Comparison of ENCODE assay signal across 8 cellular contexts in genomic region chr12:117098361-117099217, GRCh38. TPM values are rescaled to one million over a fixed set of nuclear protein-coding genes. Genes with fewer than 3 reads are reported as not detected.
DNase-seq lines count a peak whose midpoint lies in the region; ATAC-seq, FAIRE-seq and TF ChIP-seq lines count a peak whose summit lies in the region.

No MANE protein-coding gene starts in this region.

- H3K36me3 ChIP-seq in GM23338 (ENCODE audit: insufficient read depth), result no peaks in the 10 kb centered on the region

- no peaks in the 10 kb centered on the region; the same call in 1 of the 2 replicates for H4K20me1 ChIP-seq in GM23338 (replicated peaks; ENCODE audit: insufficient read depth)

- no peaks in the 10 kb centered on the region for H3K79me2 ChIP-seq in GM23338 (replicated peaks; ENCODE audit: insufficient read depth)

- peak overlapping the region; percentile 88 for H3K4me2 ChIP-seq in GM23338

- peaks cover 28% of the 10 kb centered on the region for H3K27me3 ChIP-seq in GM23338 (ENCODE audit: insufficient read depth)

- no peak for TF ChIP-seq POLR2A in GM12892 (IDR thresholded peaks at IDR 0.05; ENCODE audit: low read depth, low read length)

- no peak for TF ChIP-seq CTCF in GM23338 (conservative IDR thresholded peaks at IDR 0.05; ENCODE audit: low read depth in 2 of 2)

- H3K36me3 Mint-ChIP-seq in GM23338 (ENCODE audit: low read depth), result peaks cover 2% of the 10 kb centered on the region; the same call in 1 of the 3 replicates
- H3K36me3 Mint-ChIP-seq in activated naive CD8-positive, alpha-beta T cell treated with anti-CD3 and anti-CD28 coated beads for 36 hours, result no peaks in the 10 kb centered on the region
- H3K36me3 Mint-ChIP-seq in stimulated activated memory B cell treated with anti-CD40 and anti-IgM and Interleukin-4, amounts not matched to agents 10 μg/mL and 1 μg/mL and 100 μg/mL, for 72 hours, result peaks cover 4% of the 10 kb centered on the region

- H3F3A ChIP-seq in GM23338 (replicated peaks; ENCODE audit: low read depth), result 0 out of 2 replicates have a peak, but pooled peaks cover 2% of the 10 kb centered on the region

- peaks cover 25% of the 10 kb centered on the region for H3K27me3 Mint-ChIP-seq in GM23338 (ENCODE audit: insufficient read depth, low read depth, poor library complexity)
- H3K27me3 Mint-ChIP-seq in activated naive CD8-positive, alpha-beta T cell treated with anti-CD3 and anti-CD28 coated beads for 36 hours, result peaks cover 24% of the 10 kb centered on the region
- no peaks in the 10 kb centered on the region for H3K27me3 Mint-ChIP-seq in stimulated activated memory B cell treated with anti-CD40 and anti-IgM and Interleukin-4, amounts not matched to agents 10 μg/mL and 1 μg/mL and 100 μg/mL, for 72 hours

- peaks cover 12% of the 10 kb centered on the region for H3K4me1 Mint-ChIP-seq in GM23338
- peaks cover 6% of the 10 kb centered on the region for H3K4me1 Mint-ChIP-seq in activated naive CD8-positive, alpha-beta T cell treated with anti-CD3 and anti-CD28 coated beads for 36 hours
- H3K4me1 Mint-ChIP-seq in stimulated activated memory B cell treated with anti-CD40 and anti-IgM and Interleukin-4, amounts not matched to agents 10 μg/mL and 1 μg/mL and 100 μg/mL, for 72 hours, result peaks cover 33% of the 10 kb centered on the region

- no peaks in the 10 kb centered on the region for H3K9me3 Mint-ChIP-seq in GM23338
- no peaks in the 10 kb centered on the region for H3K9me3 Mint-ChIP-seq in activated naive CD8-positive, alpha-beta T cell treated with anti-CD3 and anti-CD28 coated beads for 36 hours
- no peaks in the 10 kb centered on the region for H3K9me3 Mint-ChIP-seq in stimulated activated memory B cell treated with anti-CD40 and anti-IgM and Interleukin-4, amounts not matched to agents 10 μg/mL and 1 μg/mL and 100 μg/mL, for 72 hours

- no peak overlapping the region for H3K27ac ChIP-seq in GM23338 (ENCODE audit: low read depth)

- no peaks in the 10 kb centered on the region; the same call in 1 of the 2 replicates for H3K4me1 ChIP-seq in GM23338 (ENCODE audit: insufficient read depth)

- ATAC-seq in GM23338, result peak; percentile 66
- peak; percentile 53 for ATAC-seq in stimulated activated memory B cell treated with anti-CD40 and anti-IgM and Interleukin-4, amounts not matched to agents 10 μg/mL and 1 μg/mL and 100 μg/mL, for 72 hours

- H2AFZ ChIP-seq in GM23338, result peak overlapping the region; percentile 97

- FAIRE-seq in GM12892 (lab: Jason Lieb, UNC), result peak; percentile 30

- H3K9me2 ChIP-seq in GM23338 (ENCODE audit: insufficient read depth), result no peaks in the 10 kb centered on the region

- H3K4me3 ChIP-seq in GM23338, result peak overlapping the region; percentile 80

- no peak overlapping the region for H3K27ac Mint-ChIP-seq in GM23338
- H3K27ac Mint-ChIP-seq in activated naive CD8-positive, alpha-beta T cell treated with anti-CD3 and anti-CD28 coated beads for 36 hours, result no peak overlapping the region
- H3K27ac Mint-ChIP-seq in stimulated activated memory B cell treated with anti-CD40 and anti-IgM and Interleukin-4, amounts not matched to agents 10 μg/mL and 1 μg/mL and 100 μg/mL, for 72 hours, result peak overlapping the region; percentile 83

- peak overlapping the region; percentile 70 for H3K4me3 Mint-ChIP-seq in GM23338
- peak overlapping the region; percentile 70 for H3K4me3 Mint-ChIP-seq in activated naive CD8-positive, alpha-beta T cell treated with anti-CD3 and anti-CD28 coated beads for 36 hours
- peak overlapping the region; percentile 80 for H3K4me3 Mint-ChIP-seq in stimulated activated memory B cell treated with anti-CD40 and anti-IgM and Interleukin-4, amounts not matched to agents 10 μg/mL and 1 μg/mL and 100 μg/mL, for 72 hours

- DNase-seq in GM12892 (ENCODE audit: insufficient read length) (peak; percentile 60), GM23338 (ENCODE audit: low spot score) (peak; percentile 60), LoVo (ENCODE audit: low spot score) (peak; percentile 41), kidney tubule cell (ENCODE audit: low spot score) (peak; percentile 26), NCI-H2107 (lab: John Stamatoyannopoulos, UW) (no peak), C1 segment of cervical spinal cord (lab: John Stamatoyannopoulos, UW) (no peak)
- DNase-seq in activated naive CD8-positive, alpha-beta T cell treated with anti-CD3 and anti-CD28 coated beads for 36 hours, result peak; percentile 41

TF ChIP-seq in GM23338, 12 proteins besides CTCF, POLR2A, EP300 and RAD21:
- TF ChIP-seq POLR2AphosphoS5 (IDR thresholded peaks at IDR 0.05; ENCODE audit: low read depth) (no peak), ZNF114 (CRISPR knock-in tag; IDR thresholded peaks at IDR 0.05) (no peak), REST (IDR thresholded peaks at IDR 0.05; ENCODE audit: unreplicated experiment) (no peak), NANOG (IDR thresholded peaks at IDR 0.05; ENCODE audit: borderline replicate concordance) (no peak), EZH2 (IDR thresholded peaks at IDR 0.05; ENCODE audit: low read depth, unreplicated experiment) (no peak), ZNF331 (CRISPR knock-in tag; IDR thresholded peaks at IDR 0.05; ENCODE audit: low read depth) (no peak)

RNA-seq across cellular contexts. Expression of gene TESC, which starts 0.6 kb away (rescaled TPM):
- 74.7 TPM for polyA plus RNA-seq in GM12892 (2012; ENCODE audit: missing spikeins)
- 4.2 and 17.0 TPM in 2 replicates for total RNA-seq in GM23338 (2014; rRNA removed; shearing (Covaris generic))
- 10.4 and 12.0 TPM in 2 replicates for polyA plus RNA-seq in GM23338 (2016; fragmentation: Nextera tagmentation; extraction: Ambion mirVana)
- total RNA-seq in activated naive CD8-positive, alpha-beta T cell treated with anti-CD3 and anti-CD28 coated beads for 36 hours, result 10 to 100 TPM; 28.6 to 29.7 TPM

Comparison
In these comparisons a context has a peak if more than half of its experiments do, and no peak if none do; other contexts are left out.
1. DNase-seq: peak in GM12892 (single experiment), GM23338 (single experiment), LoVo (single experiment), activated naive CD8-positive, alpha-beta T cell treated with anti-CD3 and anti-CD28 coated beads for 36 hours (single experiment) and kidney tubule cell (single experiment); none in NCI-H2107 (single experiment) and C1 segment of cervical spinal cord (0 of 14).
2. Peak in every context shown above with its lines, with median percentiles within 50 percentile points of each other: H3K4me3 Mint-ChIP-seq.